Comparison of ENCODE assay signal across 8 cellular contexts in genomic region chr20:58851221-58851968, GRCh38. TPM values are rescaled to one million over a fixed set of nuclear protein-coding genes. Genes with fewer than 3 reads are reported as not detected.
A peak's percentile ranks its signal among the peaks of the same experiment; 100 is the strongest.
DNase-seq lines count a peak whose midpoint lies in the region; ATAC-seq lines count a peak whose summit lies in the region.

No MANE protein-coding gene starts in this region.

- no peaks in the 10 kb centered on the region for H3K36me3 ChIP-seq in subcutaneous abdominal adipose tissue (ENCODE audit: control insufficient read depth in 5 of 5, insufficient read depth in 5 of 5, low read length in 5 of 5)

- POLR2A ChIA-PET in activated CD4-positive, alpha-beta T cell treated with anti-CD3 and anti-CD28 coated beads for 36 hours (lab: Charles Lee), result interaction anchor here (0.6 to 0.7 kb wide), 2 partner anchors 31 to 48 kb away, joined by 3 to 4 read pairs; no protein-coding TSS in a partner anchor

- intact Hi-C loops in activated CD4-positive, alpha-beta T cell treated with anti-CD3 and anti-CD28 coated beads for 36 hours (cut with DNase I, micrococcal nuclease), result loop anchor here (5.0 kb wide), 2 partner anchors 199 to 614 kb away; partner anchors contain the start of gene STX16 (in 1 of the 2)
- intact Hi-C loops in head of caudate nucleus (cut with DNase I), result no loop called here

- peak; percentile 14 for ATAC-seq in activated CD4-positive, alpha-beta T cell treated with anti-CD3 and anti-CD28 coated beads for 36 hours
- peak; percentile 12 to 13 for ATAC-seq in activated naive CD4-positive, alpha-beta T cell treated with anti-CD3 and anti-CD28 coated beads, Interleukin-2, amount 50 U/mL, for 72 hours

- no peaks in the 10 kb centered on the region for H3K36me3 Mint-ChIP-seq in activated CD4-positive, alpha-beta T cell treated with anti-CD3 and anti-CD28 coated beads for 36 hours (ENCODE audit: low read depth)
- H3K36me3 Mint-ChIP-seq in activated naive CD4-positive, alpha-beta T cell treated with anti-CD3 and anti-CD28 coated beads, Interleukin-2, amount 50 U/mL, for 72 hours, result peaks cover 7 to 18% of the 10 kb centered on the region in 2 donors
- H3K36me3 Mint-ChIP-seq in immature natural killer cell, result no peaks in the 10 kb centered on the region

- no peak overlapping the region for H3K27ac Mint-ChIP-seq in activated CD4-positive, alpha-beta T cell treated with anti-CD3 and anti-CD28 coated beads for 36 hours
- no peak overlapping the region for H3K27ac Mint-ChIP-seq in activated naive CD4-positive, alpha-beta T cell treated with anti-CD3 and anti-CD28 coated beads, Interleukin-2, amount 50 U/mL, for 72 hours
- H3K27ac Mint-ChIP-seq in immature natural killer cell, result no peak overlapping the region

- H3K9ac ChIP-seq in subcutaneous abdominal adipose tissue (ENCODE audit: low read length in 5 of 5), result no peak overlapping the region

- H3K4me1 ChIP-seq in subcutaneous abdominal adipose tissue (ENCODE audit: control insufficient read depth in 5 of 5, insufficient read depth in 5 of 5, low read length in 5 of 5), result peaks cover 0 to 48% (median 34%) of the 10 kb centered on the region in 5 donors

- H3K4me1 Mint-ChIP-seq in activated CD4-positive, alpha-beta T cell treated with anti-CD3 and anti-CD28 coated beads for 36 hours, result peaks cover 27% of the 10 kb centered on the region
- H3K4me1 Mint-ChIP-seq in immature natural killer cell, result peaks cover 16 to 18% of the 10 kb centered on the region in 2 donors

- H3K9me3 Mint-ChIP-seq in activated CD4-positive, alpha-beta T cell treated with anti-CD3 and anti-CD28 coated beads for 36 hours (ENCODE audit: low read depth), result no peaks in the 10 kb centered on the region
- no peaks in the 10 kb centered on the region for H3K9me3 Mint-ChIP-seq in activated naive CD4-positive, alpha-beta T cell treated with anti-CD3 and anti-CD28 coated beads, Interleukin-2, amount 50 U/mL, for 72 hours
- H3K9me3 Mint-ChIP-seq in immature natural killer cell, result no peaks in the 10 kb centered on the region

- DNase-seq in activated CD4-positive, alpha-beta T cell treated with anti-CD3 and anti-CD28 coated beads for 36 hours, result peak; percentile 37
- no peak for DNase-seq in activated CD4-positive, alpha-beta T cell treated with anti-CD3 and anti-CD28 coated beads, Interleukin-2, amount 50 U/mL, for 48 hours
- peak in 1 of 2 donors; percentile 16 for DNase-seq in activated naive CD4-positive, alpha-beta T cell treated with anti-CD3 and anti-CD28 coated beads, Interleukin-2, amount 50 U/mL, for 72 hours (ENCODE audit: low spot score in 2 of 2)
- DNase-seq in immature natural killer cell (no peak), NCI-H2227 (lab: John Stamatoyannopoulos, UW; ENCODE audit: unreplicated experiment) (no peak), NCI-H2227 treated with DMSO at 0.1 percent for 48 hours (lab: John Stamatoyannopoulos, UW) (no peak), head of caudate nucleus (no peak)

- peak overlapping the region; percentile 44 to 64 (median 55) for H3K4me3 ChIP-seq in subcutaneous abdominal adipose tissue (ENCODE audit: low read depth in 1 of 5, low read length in 5 of 5)

- CTCF ChIA-PET in activated CD4-positive, alpha-beta T cell treated with anti-CD3 and anti-CD28 coated beads for 36 hours (lab: Charles Lee), result interaction anchor here (0.5 to 1.1 kb wide), 8 partner anchors 9 to 602 kb away, joined by 3 to 5 read pairs (median 3); partner anchors contain the start of gene STX16

- no peaks in the 10 kb centered on the region for H3K9me3 ChIP-seq in subcutaneous abdominal adipose tissue (ENCODE audit: control insufficient read depth in 5 of 5, low read length in 5 of 5)

- H3K27ac ChIP-seq in subcutaneous abdominal adipose tissue (ENCODE audit: low read depth, low read length), result no peak overlapping the region

- H3K27me3 ChIP-seq in subcutaneous abdominal adipose tissue (ENCODE audit: control insufficient read depth in 5 of 5, insufficient read depth in 4 of 5, low read length in 5 of 5), result peaks cover 14 to 49% (median 34%) of the 10 kb centered on the region in 5 donors

- peak overlapping the region; percentile 77 for H3K4me3 Mint-ChIP-seq in activated CD4-positive, alpha-beta T cell treated with anti-CD3 and anti-CD28 coated beads for 36 hours
- peak overlapping the region; percentile 83 to 95 (median 88) for H3K4me3 Mint-ChIP-seq in immature natural killer cell

- peaks cover 46% of the 10 kb centered on the region for H3K27me3 Mint-ChIP-seq in activated CD4-positive, alpha-beta T cell treated with anti-CD3 and anti-CD28 coated beads for 36 hours
- peaks cover 6 to 21% (median 18%) of the 10 kb centered on the region in 3 donors for H3K27me3 Mint-ChIP-seq in immature natural killer cell (ENCODE audit: low read depth in 3 of 3)

RNA-seq across cellular contexts. Expression of gene GNAS-AS1, which starts 0.7 kb away (rescaled TPM):
- 1 to 10 TPM; 1.1 to 1.9 TPM for total RNA-seq in activated CD4-positive, alpha-beta T cell treated with anti-CD3 and anti-CD28 coated beads for 36 hours
- 1 to 10 TPM; 3.0 to 3.4 TPM for total RNA-seq in activated naive CD4-positive, alpha-beta T cell treated with anti-CD3 and anti-CD28 coated beads, Interleukin-2, amount 50 U/mL, for 72 hours
- not detected for polyA plus RNA-seq in immature natural killer cell

RNA-seq across cellular contexts. Expression of gene GNAS, which starts 1.1 kb away (rescaled TPM):
- total RNA-seq in activated CD4-positive, alpha-beta T cell treated with anti-CD3 and anti-CD28 coated beads for 36 hours, result 100 to 1,000 TPM; 713 to 965 TPM
- total RNA-seq in activated naive CD4-positive, alpha-beta T cell treated with anti-CD3 and anti-CD28 coated beads, Interleukin-2, amount 50 U/mL, for 72 hours, result 100 to 1,000 TPM; 624 to 863 TPM
- 100 to 1,000 TPM in 2 of 3 donors, 10 to 100 TPM in 1; 70.1 to 127 (median 107) TPM for polyA plus RNA-seq in immature natural killer cell
